In the genomic region with DNA sequence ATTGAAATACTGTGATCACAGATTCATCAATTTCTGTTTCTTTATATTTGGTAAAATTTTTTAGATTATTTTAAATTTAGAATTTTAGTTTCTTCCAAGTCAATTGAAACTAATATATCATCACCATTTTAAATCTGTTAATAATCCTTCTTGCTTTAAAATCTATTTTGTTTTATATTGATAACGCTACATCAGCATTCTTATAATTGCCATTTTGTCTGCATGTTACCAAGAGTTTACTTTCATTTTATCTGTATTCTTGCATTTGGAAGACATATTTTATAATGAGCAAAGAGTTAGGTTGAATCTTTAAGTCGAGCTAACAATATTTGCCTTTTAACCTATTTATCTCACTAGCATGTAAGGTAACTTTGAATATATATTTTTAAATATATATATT, we compare ENCODE assay signal across 8 cellular contexts.
"Had no signal": no experiment of that assay in that cellular context is flagged by ENCODE, and none has a peak within 500 bp of the region (broad histone marks: within the 10 kb centered on the region; RNA-seq: fewer than 3 reads in every experiment).

No MANE protein-coding gene starts in this region.

- H3K4me3 Mint-ChIP-seq: H9, IgD-negative memory B cell had no signal

- H3K27ac ChIP-seq: GM23248, HL-60 had no signal

- FAIRE-seq: H54 had no signal

- DNase-seq: GM23248, GOT3, H9, HCEC 1CT, KG1 had no signal

- H3K27ac Mint-ChIP-seq: H9, IgD-negative memory B cell had no signal

- H3K9me3 Mint-ChIP-seq: IgD-negative memory B cell had no signal

- H3K9ac ChIP-seq: GM23248 had no signal

- H3K4me1 Mint-ChIP-seq: H9, IgD-negative memory B cell had no signal

- H3K4me3 ChIP-seq: GM23248 had no signal

- H3K27me3 Mint-ChIP-seq: IgD-negative memory B cell had no signal

- H2AFZ ChIP-seq: GM23248 had no signal

- H3K36me3 Mint-ChIP-seq: IgD-negative memory B cell had no signal
